Comparison of ENCODE assay signal across 1 cellular context in the genomic region with DNA sequence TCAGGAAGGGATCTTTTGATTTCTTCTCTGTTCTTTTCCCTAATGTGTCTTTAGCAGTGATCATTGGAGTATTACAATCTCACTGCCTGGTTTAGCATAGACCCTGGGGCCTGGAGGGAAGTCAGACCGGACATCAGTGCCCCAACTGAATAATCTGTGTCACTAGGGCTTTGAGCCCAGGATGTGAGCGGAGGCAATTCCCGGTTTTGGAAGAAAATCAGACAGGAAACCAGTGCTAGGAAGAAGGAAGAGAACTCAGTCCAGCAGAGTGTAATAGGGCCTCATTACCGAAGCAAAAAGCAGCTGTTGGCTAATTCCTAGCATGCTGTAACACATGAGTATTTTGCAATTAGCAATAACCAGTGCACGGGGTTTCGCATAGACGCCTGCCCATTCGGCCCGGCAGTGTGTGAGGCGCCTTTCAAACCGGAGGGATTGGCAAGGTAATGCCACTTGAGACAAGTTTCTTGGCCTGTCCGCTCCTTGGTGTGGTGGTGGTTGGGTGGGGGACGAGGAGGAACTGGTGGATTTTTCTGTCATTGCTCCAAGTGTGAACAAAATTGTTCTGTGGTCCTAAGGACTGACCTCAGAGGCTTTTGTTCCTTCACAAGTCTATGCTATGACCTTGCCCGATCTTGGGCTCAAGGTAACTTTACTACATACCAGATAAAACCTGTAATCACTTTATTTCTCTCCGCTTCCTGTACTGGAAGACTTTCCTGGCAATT.
A peak's percentile ranks its signal among the peaks of the same experiment; 100 is the strongest.
TF ChIP-seq lines count a peak whose summit lies in the region.

No MANE protein-coding gene starts in this region.

TF ChIP-seq in HepG2, 621 proteins besides CTCF, POLR2A, EP300 and RAD21 (continued from another document and continues in another):
- TF ChIP-seq, protein P1, sequence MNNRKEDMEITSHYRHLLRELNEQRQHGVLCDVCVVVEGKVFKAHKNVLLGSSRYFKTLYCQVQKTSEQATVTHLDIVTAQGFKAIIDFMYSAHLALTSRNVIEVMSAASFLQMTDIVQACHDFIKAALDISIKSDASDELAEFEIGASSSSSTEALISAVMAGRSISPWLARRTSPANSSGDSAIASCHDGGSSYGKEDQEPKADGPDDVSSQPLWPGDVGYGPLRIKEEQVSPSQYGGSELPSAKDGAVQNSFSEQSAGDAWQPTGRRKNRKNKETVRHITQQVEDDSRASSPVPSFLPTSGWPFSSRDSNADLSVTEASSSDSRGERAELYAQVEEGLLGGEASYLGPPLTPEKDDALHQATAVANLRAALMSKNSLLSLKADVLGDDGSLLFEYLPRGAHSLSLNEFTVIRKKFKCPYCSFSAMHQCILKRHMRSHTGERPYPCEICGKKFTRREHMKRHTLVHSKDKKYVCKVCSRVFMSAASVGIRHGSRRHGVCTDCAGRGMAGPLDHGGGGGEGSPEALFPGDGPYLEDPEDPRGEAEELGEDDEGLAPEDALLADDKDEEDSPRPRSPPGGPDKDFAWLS (CRISPR knock-in tag; IDR thresholded peaks at IDR 0.05; ENCODE audit: borderline replicate concordance) = no peak
- TF ChIP-seq ZNF616 (CRISPR knock-in tag; IDR thresholded peaks at IDR 0.05; ENCODE audit: low read depth) (no peak), XBP1 (CRISPR knock-in tag; IDR thresholded peaks at IDR 0.05) (no peak), DNMT1 (CRISPR knock-in tag; IDR thresholded peaks at IDR 0.05) (no peak), BORCS8-MEF2B (CRISPR knock-in tag; IDR thresholded peaks at IDR 0.05) (no peak), ZBTB21 (CRISPR knock-in tag; IDR thresholded peaks at IDR 0.05) (no peak), ZC3H4 (CRISPR knock-in tag; IDR thresholded peaks at IDR 0.05; ENCODE audit: borderline replicate concordance) (no peak; the same call in 1 of the 2 replicates), TARDBP (CRISPR knock-in tag; IDR thresholded peaks at IDR 0.05) (no peak), CREB1 (IDR thresholded peaks at IDR 0.05) (no peak), CREB1 (CRISPR knock-in tag; IDR thresholded peaks at IDR 0.05) (no peak), SNRNP70 (IDR thresholded peaks at IDR 0.05; ENCODE audit: low read depth, low read length) (no peak), ZNF431 (CRISPR knock-in tag; IDR thresholded peaks at IDR 0.05; ENCODE audit: borderline replicate concordance, low read depth) (no peak), ZNF292 (CRISPR knock-in tag; IDR thresholded peaks at IDR 0.05; ENCODE audit: borderline replicate concordance, low read depth) (no peak), RELA (CRISPR knock-in tag; IDR thresholded peaks at IDR 0.05) (no peak), ZNF253 (CRISPR knock-in tag; IDR thresholded peaks at IDR 0.05; ENCODE audit: borderline replicate concordance) (no peak), NRL (CRISPR knock-in tag; IDR thresholded peaks at IDR 0.05; ENCODE audit: borderline replicate concordance) (no peak), TCF7L2 (IDR thresholded peaks at IDR 0.05; ENCODE audit: low read depth, low read length) (no peak), HMG20B (CRISPR knock-in tag; conservative IDR thresholded peaks at IDR 0.05) (0 out of 2 replicates have a peak, but pooled peaks have one; percentile 25), GFI1 (CRISPR knock-in tag; IDR thresholded peaks at IDR 0.05; ENCODE audit: borderline replicate concordance) (no peak), ZSCAN12 (CRISPR knock-in tag; IDR thresholded peaks at IDR 0.05) (no peak), FOXK2 (IDR thresholded peaks at IDR 0.05) (no peak), ZNF468 (CRISPR knock-in tag; IDR thresholded peaks at IDR 0.05) (no peak), CEBPB (IDR thresholded peaks at IDR 0.05; ENCODE audit: borderline replicate concordance, low read depth, low read length) (peak; percentile 86)
- TF ChIP-seq, protein P2, sequence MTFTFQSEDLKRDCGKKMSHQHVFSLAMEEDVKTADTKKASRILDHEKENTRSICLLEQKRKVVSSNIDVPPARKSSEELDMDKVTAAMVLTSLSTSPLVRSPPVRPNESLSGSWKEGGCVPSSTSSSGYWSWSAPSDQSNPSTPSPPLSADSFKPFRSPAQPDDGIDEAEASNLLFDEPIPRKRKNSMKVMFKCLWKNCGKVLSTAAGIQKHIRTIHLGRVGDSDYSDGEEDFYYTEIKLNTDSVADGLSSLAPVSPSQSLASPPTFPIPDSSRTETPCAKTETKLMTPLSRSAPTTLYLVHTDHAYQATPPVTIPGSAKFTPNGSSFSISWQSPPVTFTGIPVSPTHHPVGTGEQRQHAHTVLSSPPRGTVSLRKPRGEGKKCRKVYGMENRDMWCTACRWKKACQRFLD (CRISPR knock-in tag; IDR thresholded peaks at IDR 0.05; ENCODE audit: borderline replicate concordance) = no peak
- TF ChIP-seq, protein P3, sequence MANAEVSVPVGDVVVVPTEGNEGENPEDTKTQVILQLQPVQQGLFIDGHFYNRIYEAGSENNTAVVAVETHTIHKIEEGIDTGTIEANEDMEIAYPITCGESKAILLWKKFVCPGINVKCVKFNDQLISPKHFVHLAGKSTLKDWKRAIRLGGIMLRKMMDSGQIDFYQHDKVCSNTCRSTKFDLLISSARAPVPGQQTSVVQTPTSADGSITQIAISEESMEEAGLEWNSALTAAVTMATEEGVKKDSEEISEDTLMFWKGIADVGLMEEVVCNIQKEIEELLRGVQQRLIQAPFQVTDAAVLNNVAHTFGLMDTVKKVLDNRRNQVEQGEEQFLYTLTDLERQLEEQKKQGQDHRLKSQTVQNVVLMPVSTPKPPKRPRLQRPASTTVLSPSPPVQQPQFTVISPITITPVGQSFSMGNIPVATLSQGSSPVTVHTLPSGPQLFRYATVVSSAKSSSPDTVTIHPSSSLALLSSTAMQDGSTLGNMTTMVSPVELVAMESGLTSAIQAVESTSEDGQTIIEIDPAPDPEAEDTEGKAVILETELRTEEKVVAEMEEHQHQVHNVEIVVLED (CRISPR knock-in tag; IDR thresholded peaks at IDR 0.05; ENCODE audit: borderline replicate concordance) = no peak
- TF ChIP-seq, protein P4, sequence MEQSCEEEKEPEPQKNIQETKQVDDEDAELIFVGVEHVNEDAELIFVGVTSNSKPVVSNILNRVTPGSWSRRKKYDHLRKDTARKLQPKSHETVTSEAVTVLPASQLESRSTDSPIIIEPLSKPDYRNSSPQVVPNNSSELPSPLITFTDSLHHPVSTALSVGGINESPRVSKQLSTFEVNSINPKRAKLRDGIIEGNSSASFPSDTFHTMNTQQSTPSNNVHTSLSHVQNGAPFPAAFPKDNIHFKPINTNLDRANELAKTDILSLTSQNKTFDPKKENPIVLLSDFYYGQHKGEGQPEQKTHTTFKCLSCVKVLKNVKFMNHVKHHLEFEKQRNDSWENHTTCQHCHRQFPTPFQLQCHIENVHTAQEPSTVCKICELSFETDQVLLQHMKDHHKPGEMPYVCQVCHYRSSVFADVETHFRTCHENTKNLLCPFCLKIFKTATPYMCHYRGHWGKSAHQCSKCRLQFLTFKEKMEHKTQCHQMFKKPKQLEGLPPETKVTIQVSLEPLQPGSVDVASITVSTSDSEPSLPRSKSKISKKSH (CRISPR knock-in tag; IDR thresholded peaks at IDR 0.05; ENCODE audit: borderline replicate concordance) = no peak
- TF ChIP-seq, protein P5, sequence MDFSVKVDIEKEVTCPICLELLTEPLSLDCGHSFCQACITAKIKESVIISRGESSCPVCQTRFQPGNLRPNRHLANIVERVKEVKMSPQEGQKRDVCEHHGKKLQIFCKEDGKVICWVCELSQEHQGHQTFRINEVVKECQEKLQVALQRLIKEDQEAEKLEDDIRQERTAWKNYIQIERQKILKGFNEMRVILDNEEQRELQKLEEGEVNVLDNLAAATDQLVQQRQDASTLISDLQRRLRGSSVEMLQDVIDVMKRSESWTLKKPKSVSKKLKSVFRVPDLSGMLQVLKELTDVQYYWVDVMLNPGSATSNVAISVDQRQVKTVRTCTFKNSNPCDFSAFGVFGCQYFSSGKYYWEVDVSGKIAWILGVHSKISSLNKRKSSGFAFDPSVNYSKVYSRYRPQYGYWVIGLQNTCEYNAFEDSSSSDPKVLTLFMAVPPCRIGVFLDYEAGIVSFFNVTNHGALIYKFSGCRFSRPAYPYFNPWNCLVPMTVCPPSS (IDR thresholded peaks at IDR 0.05) = no peak
- TF ChIP-seq, protein P6, sequence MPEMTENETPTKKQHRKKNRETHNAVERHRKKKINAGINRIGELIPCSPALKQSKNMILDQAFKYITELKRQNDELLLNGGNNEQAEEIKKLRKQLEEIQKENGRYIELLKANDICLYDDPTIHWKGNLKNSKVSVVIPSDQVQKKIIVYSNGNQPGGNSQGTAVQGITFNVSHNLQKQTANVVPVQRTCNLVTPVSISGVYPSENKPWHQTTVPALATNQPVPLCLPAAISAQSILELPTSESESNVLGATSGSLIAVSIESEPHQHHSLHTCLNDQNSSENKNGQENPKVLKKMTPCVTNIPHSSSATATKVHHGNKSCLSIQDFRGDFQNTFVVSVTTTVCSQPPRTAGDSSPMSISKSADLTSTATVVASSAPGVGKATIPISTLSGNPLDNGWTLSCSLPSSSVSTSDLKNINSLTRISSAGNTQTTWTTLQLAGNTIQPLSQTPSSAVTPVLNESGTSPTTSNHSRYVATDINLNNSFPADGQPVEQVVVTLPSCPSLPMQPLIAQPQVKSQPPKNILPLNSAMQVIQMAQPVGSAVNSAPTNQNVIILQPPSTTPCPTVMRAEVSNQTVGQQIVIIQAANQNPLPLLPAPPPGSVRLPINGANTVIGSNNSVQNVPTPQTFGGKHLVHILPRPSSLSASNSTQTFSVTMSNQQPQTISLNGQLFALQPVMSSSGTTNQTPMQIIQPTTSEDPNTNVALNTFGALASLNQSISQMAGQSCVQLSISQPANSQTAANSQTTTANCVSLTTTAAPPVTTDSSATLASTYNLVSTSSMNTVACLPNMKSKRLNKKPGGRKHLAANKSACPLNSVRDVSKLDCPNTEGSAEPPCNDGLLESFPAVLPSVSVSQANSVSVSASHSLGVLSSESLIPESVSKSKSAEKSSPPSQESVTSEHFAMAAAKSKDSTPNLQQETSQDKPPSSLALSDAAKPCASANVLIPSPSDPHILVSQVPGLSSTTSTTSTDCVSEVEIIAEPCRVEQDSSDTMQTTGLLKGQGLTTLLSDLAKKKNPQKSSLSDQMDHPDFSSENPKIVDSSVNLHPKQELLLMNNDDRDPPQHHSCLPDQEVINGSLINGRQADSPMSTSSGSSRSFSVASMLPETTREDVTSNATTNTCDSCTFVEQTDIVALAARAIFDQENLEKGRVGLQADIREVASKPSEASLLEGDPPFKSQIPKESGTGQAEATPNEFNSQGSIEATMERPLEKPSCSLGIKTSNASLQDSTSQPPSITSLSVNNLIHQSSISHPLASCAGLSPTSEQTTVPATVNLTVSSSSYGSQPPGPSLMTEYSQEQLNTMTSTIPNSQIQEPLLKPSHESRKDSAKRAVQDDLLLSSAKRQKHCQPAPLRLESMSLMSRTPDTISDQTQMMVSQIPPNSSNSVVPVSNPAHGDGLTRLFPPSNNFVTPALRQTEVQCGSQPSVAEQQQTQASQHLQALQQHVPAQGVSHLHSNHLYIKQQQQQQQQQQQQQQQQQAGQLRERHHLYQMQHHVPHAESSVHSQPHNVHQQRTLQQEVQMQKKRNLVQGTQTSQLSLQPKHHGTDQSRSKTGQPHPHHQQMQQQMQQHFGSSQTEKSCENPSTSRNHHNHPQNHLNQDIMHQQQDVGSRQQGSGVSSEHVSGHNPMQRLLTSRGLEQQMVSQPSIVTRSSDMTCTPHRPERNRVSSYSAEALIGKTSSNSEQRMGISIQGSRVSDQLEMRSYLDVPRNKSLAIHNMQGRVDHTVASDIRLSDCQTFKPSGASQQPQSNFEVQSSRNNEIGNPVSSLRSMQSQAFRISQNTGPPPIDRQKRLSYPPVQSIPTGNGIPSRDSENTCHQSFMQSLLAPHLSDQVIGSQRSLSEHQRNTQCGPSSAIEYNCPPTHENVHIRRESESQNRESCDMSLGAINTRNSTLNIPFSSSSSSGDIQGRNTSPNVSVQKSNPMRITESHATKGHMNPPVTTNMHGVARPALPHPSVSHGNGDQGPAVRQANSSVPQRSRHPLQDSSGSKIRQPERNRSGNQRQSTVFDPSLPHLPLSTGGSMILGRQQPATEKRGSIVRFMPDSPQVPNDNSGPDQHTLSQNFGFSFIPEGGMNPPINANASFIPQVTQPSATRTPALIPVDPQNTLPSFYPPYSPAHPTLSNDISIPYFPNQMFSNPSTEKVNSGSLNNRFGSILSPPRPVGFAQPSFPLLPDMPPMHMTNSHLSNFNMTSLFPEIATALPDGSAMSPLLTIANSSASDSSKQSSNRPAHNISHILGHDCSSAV (CRISPR knock-in tag; IDR thresholded peaks at IDR 0.05; ENCODE audit: borderline replicate concordance) = no peak
- TF ChIP-seq, protein P7, sequence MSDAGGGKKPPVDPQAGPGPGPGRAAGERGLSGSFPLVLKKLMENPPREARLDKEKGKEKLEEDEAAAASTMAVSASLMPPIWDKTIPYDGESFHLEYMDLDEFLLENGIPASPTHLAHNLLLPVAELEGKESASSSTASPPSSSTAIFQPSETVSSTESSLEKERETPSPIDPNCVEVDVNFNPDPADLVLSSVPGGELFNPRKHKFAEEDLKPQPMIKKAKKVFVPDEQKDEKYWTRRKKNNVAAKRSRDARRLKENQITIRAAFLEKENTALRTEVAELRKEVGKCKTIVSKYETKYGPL (CRISPR knock-in tag; IDR thresholded peaks at IDR 0.05) = no peak
- TF ChIP-seq, protein P8, sequence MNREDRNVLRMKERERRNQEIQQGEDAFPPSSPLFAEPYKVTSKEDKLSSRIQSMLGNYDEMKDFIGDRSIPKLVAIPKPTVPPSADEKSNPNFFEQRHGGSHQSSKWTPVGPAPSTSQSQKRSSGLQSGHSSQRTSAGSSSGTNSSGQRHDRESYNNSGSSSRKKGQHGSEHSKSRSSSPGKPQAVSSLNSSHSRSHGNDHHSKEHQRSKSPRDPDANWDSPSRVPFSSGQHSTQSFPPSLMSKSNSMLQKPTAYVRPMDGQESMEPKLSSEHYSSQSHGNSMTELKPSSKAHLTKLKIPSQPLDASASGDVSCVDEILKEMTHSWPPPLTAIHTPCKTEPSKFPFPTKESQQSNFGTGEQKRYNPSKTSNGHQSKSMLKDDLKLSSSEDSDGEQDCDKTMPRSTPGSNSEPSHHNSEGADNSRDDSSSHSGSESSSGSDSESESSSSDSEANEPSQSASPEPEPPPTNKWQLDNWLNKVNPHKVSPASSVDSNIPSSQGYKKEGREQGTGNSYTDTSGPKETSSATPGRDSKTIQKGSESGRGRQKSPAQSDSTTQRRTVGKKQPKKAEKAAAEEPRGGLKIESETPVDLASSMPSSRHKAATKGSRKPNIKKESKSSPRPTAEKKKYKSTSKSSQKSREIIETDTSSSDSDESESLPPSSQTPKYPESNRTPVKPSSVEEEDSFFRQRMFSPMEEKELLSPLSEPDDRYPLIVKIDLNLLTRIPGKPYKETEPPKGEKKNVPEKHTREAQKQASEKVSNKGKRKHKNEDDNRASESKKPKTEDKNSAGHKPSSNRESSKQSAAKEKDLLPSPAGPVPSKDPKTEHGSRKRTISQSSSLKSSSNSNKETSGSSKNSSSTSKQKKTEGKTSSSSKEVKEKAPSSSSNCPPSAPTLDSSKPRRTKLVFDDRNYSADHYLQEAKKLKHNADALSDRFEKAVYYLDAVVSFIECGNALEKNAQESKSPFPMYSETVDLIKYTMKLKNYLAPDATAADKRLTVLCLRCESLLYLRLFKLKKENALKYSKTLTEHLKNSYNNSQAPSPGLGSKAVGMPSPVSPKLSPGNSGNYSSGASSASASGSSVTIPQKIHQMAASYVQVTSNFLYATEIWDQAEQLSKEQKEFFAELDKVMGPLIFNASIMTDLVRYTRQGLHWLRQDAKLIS (CRISPR knock-in tag; IDR thresholded peaks at IDR 0.05) = no peak
